ENCODE assay signal across 9 cellular contexts in the genomic region with DNA sequence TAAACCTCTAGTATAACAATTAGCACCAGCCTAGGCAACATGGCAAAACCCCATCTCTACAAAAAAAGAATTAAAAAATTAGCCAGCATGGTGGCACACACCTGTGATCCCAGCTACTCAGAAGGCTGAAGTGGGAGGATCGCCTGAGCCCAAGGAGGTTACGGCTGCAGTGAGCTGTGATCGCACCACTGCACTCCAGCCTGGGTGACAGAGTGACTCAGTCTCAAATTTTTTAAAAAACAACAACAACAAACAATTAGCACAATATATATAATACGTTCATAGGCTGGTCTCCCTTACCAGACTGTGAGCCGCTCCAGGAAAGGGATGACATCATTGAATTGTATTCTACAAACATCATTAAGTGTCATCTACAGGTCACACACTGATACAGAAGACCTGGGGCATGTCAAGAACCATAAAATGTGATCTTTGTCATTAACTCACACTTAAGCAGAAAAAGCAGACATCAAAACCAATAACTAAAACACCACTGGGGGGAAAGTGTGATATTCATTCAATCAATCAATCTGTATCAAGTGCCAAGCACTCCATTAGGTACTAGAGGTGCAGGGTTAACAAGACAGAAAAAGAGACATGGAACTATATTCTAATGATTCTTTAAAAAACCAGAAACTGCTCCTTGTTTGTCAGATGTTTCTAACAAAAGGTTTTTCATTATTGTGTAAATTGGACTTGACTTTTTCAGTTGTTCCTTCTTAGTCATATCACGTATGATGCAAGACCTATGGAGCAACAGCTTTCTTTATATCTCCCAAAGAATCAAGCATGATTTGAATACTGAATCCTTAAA. TPM values are rescaled to one million over a fixed set of nuclear protein-coding genes. Genes with fewer than 3 reads are reported as not detected.
DNase-seq lines count a peak whose midpoint lies in the region; ATAC-seq and TF ChIP-seq lines count a peak whose summit lies in the region.
"Had no signal": no experiment of that assay in that cellular context is flagged by ENCODE, and none has a peak within 500 bp of the region (broad histone marks: within the 10 kb centered on the region; RNA-seq: fewer than 3 reads in every experiment).

No MANE protein-coding gene starts in this region.

- peak overlapping the region; percentile 2 to 7 for H3K27ac ChIP-seq in tibial artery

- in situ Hi-C loops in ACHN (cut with HindIII; ENCODE audit: low pct_ligation_motif_present, low pct_unique_long_range_greater_than_20kb, low sequenced_read_pairs), result no loop called here

- H3K27me3 Mint-ChIP-seq in activated CD4-positive, alpha-beta T cell treated with anti-CD3 and anti-CD28 coated beads, Interleukin-2, amount 10 ng/mL, durations not matched to agents 24 days and 14 days, result no peaks in the 10 kb centered on the region
- H3K27me3 Mint-ChIP-seq: naive thymus-derived CD8-positive, alpha-beta T cell had no signal

- H3K9me3 Mint-ChIP-seq in activated CD4-positive, alpha-beta T cell treated with anti-CD3 and anti-CD28 coated beads, Interleukin-2, amount 10 ng/mL, durations not matched to agents 24 days and 14 days, result no peaks in the 10 kb centered on the region
- H3K9me3 Mint-ChIP-seq: naive thymus-derived CD8-positive, alpha-beta T cell had no signal

- H3K4me3 ChIP-seq in fibroblast of mammary gland (ENCODE audit: control insufficient read depth, low read depth, low read length) (no peak overlapping the region), tibial artery (no peak overlapping the region)

- no peaks in the 10 kb centered on the region for H3K27me3 ChIP-seq in tibial artery

- peaks cover 0 to 73% (median 23%) of the 10 kb centered on the region in 4 donors for H3K4me1 ChIP-seq in tibial artery

- peak overlapping the region; percentile 54 for H3K27ac Mint-ChIP-seq in activated CD4-positive, alpha-beta T cell treated with anti-CD3 and anti-CD28 coated beads, Interleukin-2, amount 10 ng/mL, durations not matched to agents 24 days and 14 days

- H3K36me3 ChIP-seq in tibial artery, result no peaks in the 10 kb centered on the region

- no peaks in the 10 kb centered on the region for H3K9me3 ChIP-seq in tibial artery

- TF ChIP-seq CTCF in fibroblast of mammary gland (conservative IDR thresholded peaks at IDR 0.05; ENCODE audit: control insufficient read depth, insufficient read depth, low read depth, low read length) (no peak), tibial artery (IDR thresholded peaks at IDR 0.05) (no peak)

- H3K4me3 Mint-ChIP-seq in activated CD4-positive, alpha-beta T cell treated with anti-CD3 and anti-CD28 coated beads, Interleukin-2, amount 10 ng/mL, durations not matched to agents 24 days and 14 days, result no peak overlapping the region
- H3K4me3 Mint-ChIP-seq: naive thymus-derived CD8-positive, alpha-beta T cell had no signal

- H3K36me3 Mint-ChIP-seq in activated CD4-positive, alpha-beta T cell treated with anti-CD3 and anti-CD28 coated beads, Interleukin-2, amount 10 ng/mL, durations not matched to agents 24 days and 14 days (ENCODE audit: low read depth), result peaks cover 16% of the 10 kb centered on the region

- ATAC-seq in GM19467 (IDR thresholded peaks at IDR 0.05; ENCODE audit: unreplicated experiment), result no peak
- ATAC-seq: naive thymus-derived CD8-positive, alpha-beta T cell had no signal

- intact Hi-C loops in activated CD4-positive, alpha-beta T cell treated with anti-CD3 and anti-CD28 coated beads, Interleukin-2, amount 10 ng/mL, durations not matched to agents 24 days and 14 days (cut with micrococcal nuclease), result loop anchor here (2.0 kb wide), 1 partner anchor 14 kb away; no protein-coding TSS in a partner anchor
- intact Hi-C loops in tibial artery (cut with DNase I; ENCODE audit: low total_unique reads), result no loop called here

- DNase-seq in activated CD4-positive, alpha-beta T cell treated with anti-CD3 and anti-CD28 coated beads, Interleukin-2, amount 10 ng/mL, durations not matched to agents 24 days and 14 days, result no peak
- no peak for DNase-seq in activated CD4-positive, alpha-beta T cell treated with anti-CD3 and anti-CD28 coated beads, Interleukin-2, amount 50 U/mL, for 4 hours
- DNase-seq in SK-N-DZ (ENCODE audit: low spot score) (peak; percentile 56), fibroblast of mammary gland (ENCODE audit: low read depth) (peak; percentile 86), tibial artery (no peak), ACHN (no peak), cerebellum (ENCODE audit: low spot score) (no peak)
- DNase-seq: naive thymus-derived CD8-positive, alpha-beta T cell had no signal

- H3K4me1 Mint-ChIP-seq in activated CD4-positive, alpha-beta T cell treated with anti-CD3 and anti-CD28 coated beads, Interleukin-2, amount 10 ng/mL, durations not matched to agents 24 days and 14 days, result peaks cover 36% of the 10 kb centered on the region

RNA-seq across cellular contexts. Expression of gene MAP3K5, which starts 17.8 kb away (rescaled TPM):
- total RNA-seq in activated CD4-positive, alpha-beta T cell treated with anti-CD3 and anti-CD28 coated beads, Interleukin-2, amount 10 ng/mL, durations not matched to agents 24 days and 14 days, result 8.7 and 8.8 TPM in 2 replicates
- 2.3 and 3.9 TPM in 2 replicates for polyA plus RNA-seq in SK-N-DZ (2014; cell fraction: cytosol; rRNA removed)
- 2.8 and 5.1 TPM in 2 replicates for polyA plus RNA-seq in SK-N-DZ (2014; cell fraction: nucleus; rRNA removed)
- 12.5 TPM for total RNA-seq in cerebellum

RNA-seq across cellular contexts. Expression of gene PEX7, which starts 48.0 kb away (rescaled TPM):
- 4.3 and 5.4 TPM in 2 replicates for total RNA-seq in activated CD4-positive, alpha-beta T cell treated with anti-CD3 and anti-CD28 coated beads, Interleukin-2, amount 10 ng/mL, durations not matched to agents 24 days and 14 days
- polyA plus RNA-seq in SK-N-DZ (2014; cell fraction: cytosol; rRNA removed), result 20.7 and 22.9 TPM in 2 replicates
- polyA plus RNA-seq in SK-N-DZ (2014; cell fraction: nucleus; rRNA removed), result 9.9 and 15.8 TPM in 2 replicates
- total RNA-seq in cerebellum, result 7.0 TPM

Comparison
In these comparisons a context has a peak if more than half of its experiments do, and no peak if none do; other contexts are left out.
1. DNase-seq: peak in SK-N-DZ (single experiment) and fibroblast of mammary gland (single experiment); none in activated CD4-positive, alpha-beta T cell treated with anti-CD3 and anti-CD28 coated beads, Interleukin-2, amount 10 ng/mL, durations not matched to agents 24 days and 14 days (single experiment), activated CD4-positive, alpha-beta T cell treated with anti-CD3 and anti-CD28 coated beads, Interleukin-2, amount 50 U/mL, for 4 hours (0 of 2), tibial artery (0 of 2), ACHN (single experiment) and cerebellum (single experiment).